Comparison of ENCODE assay signal across 28 cellular contexts in genomic region chr14:56107615-56108014, GRCh38. TPM values are rescaled to one million over a fixed set of nuclear protein-coding genes. Genes with fewer than 3 reads are reported as not detected.
"Had no signal": no experiment of that assay in that cellular context is flagged by ENCODE, and none has a peak within 500 bp of the region (broad histone marks: within the 10 kb centered on the region; RNA-seq: fewer than 3 reads in every experiment).

No MANE protein-coding gene starts in this region.

- DNase-seq: activated CD4-positive, alpha-beta T cell treated with anti-CD3 and anti-CD28 coated beads for 1 hour; activated CD4-positive, alpha-beta T cell treated with anti-CD3 and anti-CD28 coated beads for 4 hours; activated CD4-positive, alpha-beta T cell treated with anti-CD3 and anti-CD28 coated beads, Interleukin-2, amount 50 U/mL, for 1 hour; activated CD4-positive, alpha-beta T cell treated with anti-CD3 and anti-CD28 coated beads, Interleukin-2, amount 50 U/mL, for 48 hours; activated CD8-positive, alpha-beta memory T cell treated with anti-CD3 and anti-CD28 coated beads for 24 hours; activated CD8-positive, alpha-beta T cell treated with anti-CD3 and anti-CD28 coated beads for 36 hours; activated effector memory CD4-positive, alpha-beta T cell treated with Interleukin-2 at 50 U/mL for 16 hours; activated gamma-delta T cell treated with Interleukin-2 at 50 U/mL for 16 hours; activated naive CD4-positive, alpha-beta T cell treated with anti-CD3 and anti-CD28 coated beads, Interleukin-2, amount 50 U/mL, for 16 hours; activated naive CD4-positive, alpha-beta T cell treated with Interleukin-2 at 50 U/mL for 16 hours; activated T-cell treated with anti-CD3 and anti-CD28 coated beads, Interleukin-2, amount 50 U/mL, for 4 hours; amniotic stem cell; anterior cingulate cortex; caudate nucleus; cortex of kidney; dermis blood vessel endothelial cell; effector CD4-positive, alpha-beta T cell; effector memory CD8-positive, alpha-beta T cell; erythroblast; foreskin keratinocyte; gastrocnemius medialis; T-helper 2 cell had no signal

- H3K36me3 ChIP-seq: esophagus muscularis mucosa, gastrocnemius medialis had no signal

- H3K27ac ChIP-seq: esophagus muscularis mucosa, foreskin keratinocyte, gastrocnemius medialis, VCaP had no signal

- FAIRE-seq: astrocyte, TTC549 had no signal

- H3K9me3 ChIP-seq: esophagus muscularis mucosa, gastrocnemius medialis had no signal

- H3K27me3 ChIP-seq: esophagus muscularis mucosa, foreskin keratinocyte, gastrocnemius medialis had no signal

- ATAC-seq: activated CD8-positive, alpha-beta T cell treated with anti-CD3 and anti-CD28 coated beads for 36 hours; activated T-cell treated with anti-CD3 and anti-CD28 coated beads, Interleukin-2, amount 50 U/mL, for 4 hours; activated T-helper 17 cell treated with anti-CD3 and anti-CD28 coated beads, Interleukin-2, amount 50 U/mL, for 72 hours; effector memory CD8-positive, alpha-beta T cell; foreskin keratinocyte; gastrocnemius medialis; WTC11 had no signal

- H3K4me3 ChIP-seq: esophagus muscularis mucosa, gastrocnemius medialis had no signal

- H3K4me1 ChIP-seq: esophagus muscularis mucosa, foreskin keratinocyte, gastrocnemius medialis had no signal

RNA-seq across cellular contexts. Expression of gene PELI2, which starts 10.6 kb away (rescaled TPM):
- total RNA-seq: foreskin keratinocyte had no signal
